In the genomic region with DNA sequence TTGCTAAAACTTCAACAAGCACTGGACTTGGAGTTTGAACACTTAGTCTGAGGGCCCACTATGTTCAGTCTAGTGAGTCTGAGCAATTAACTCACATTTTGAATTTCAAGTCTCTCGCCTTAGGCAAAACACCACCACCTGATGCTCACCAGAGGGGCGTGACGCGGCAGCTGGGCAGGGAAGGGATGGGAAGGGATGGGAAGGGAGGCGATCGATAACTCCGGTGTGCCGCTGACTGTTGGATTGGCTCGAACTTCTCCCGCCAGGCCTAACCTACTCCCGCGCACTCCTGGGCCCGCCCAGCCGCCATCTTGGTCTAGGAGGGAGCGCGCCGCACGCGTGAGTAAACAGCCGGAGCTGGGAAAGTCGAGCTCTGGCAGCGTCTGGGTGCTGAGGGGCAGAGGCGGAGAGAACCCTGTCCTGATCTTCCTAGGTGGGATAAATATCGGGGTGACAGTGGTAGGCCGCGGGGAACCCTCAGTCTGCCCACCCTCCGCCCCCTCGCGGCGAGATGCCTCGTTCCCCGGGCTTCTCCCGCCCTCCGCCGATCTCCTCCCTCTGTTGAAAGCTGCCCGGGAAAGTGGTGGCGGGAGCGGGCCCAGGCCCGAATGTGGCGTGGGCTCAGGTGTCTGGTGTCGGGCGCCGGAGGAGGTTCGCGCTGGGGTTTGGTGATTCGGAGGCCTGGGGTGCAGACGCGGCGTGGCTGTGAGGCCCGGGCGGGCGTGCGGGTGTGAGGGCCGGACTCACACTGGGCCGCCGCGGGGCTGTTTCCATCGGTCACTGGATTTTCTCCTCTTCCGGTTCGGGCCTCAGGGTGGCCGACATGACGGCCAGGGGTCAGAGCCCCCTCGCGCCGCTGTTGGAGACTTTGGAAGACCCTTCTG, we compare ENCODE assay signal across 1 cellular context.
TF ChIP-seq lines count a peak whose summit lies in the region.

Gene RIF1 (plus strand): TSS at position 302 of the 884 bp plus-strand sequence. CDS start 522 bp downstream, at position 824.

TF ChIP-seq in endothelial cell of umbilical vein, 7 proteins besides CTCF, POLR2A, EP300 and RAD21:
- TF ChIP-seq JUN (IDR thresholded peaks at IDR 0.05; ENCODE audit: borderline replicate concordance, insufficient read depth, insufficient read length, low read depth) (no peak), FOS (IDR thresholded peaks at IDR 0.05; ENCODE audit: borderline replicate concordance, insufficient read depth, low read length) (no peak), EZH2 (IDR thresholded peaks at IDR 0.05; ENCODE audit: borderline replicate concordance, low read depth, low read length, severe bottlenecking) (no peak), GATA2 (IDR thresholded peaks at IDR 0.05; ENCODE audit: insufficient read depth, insufficient read length, low read depth, low read length) (no peak), POLR2AphosphoS5 (IDR thresholded peaks at IDR 0.05; ENCODE audit: insufficient read depth, low read depth, low read length) (peak; percentile 88), MYC (IDR thresholded peaks at IDR 0.05; ENCODE audit: low read depth, low read length) (peak; percentile 42)
- TF ChIP-seq, protein P1, sequence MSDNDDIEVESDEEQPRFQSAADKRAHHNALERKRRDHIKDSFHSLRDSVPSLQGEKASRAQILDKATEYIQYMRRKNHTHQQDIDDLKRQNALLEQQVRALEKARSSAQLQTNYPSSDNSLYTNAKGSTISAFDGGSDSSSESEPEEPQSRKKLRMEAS (IDR thresholded peaks at IDR 0.05; ENCODE audit: insufficient read depth, insufficient read length) = peak; percentile 12
TF ChIP-seq in endothelial cell of umbilical vein: peak in this region for 3.
